In genomic region chr3:49029563-49029884, GRCh38 we compare ENCODE assay signal across 1 cellular context.
TF ChIP-seq lines count a peak whose summit lies in the region.

No MANE protein-coding gene starts in this region.

TF ChIP-seq in GM12878, 131 proteins besides CTCF, POLR2A, EP300 and RAD21:
- TF ChIP-seq NBN (IDR thresholded peaks at IDR 0.05), result no peak
- TF ChIP-seq SPI1 (IDR thresholded peaks at IDR 0.05; ENCODE audit: borderline replicate concordance, insufficient read depth, low read depth, low read length), result no peak
- no peak for TF ChIP-seq CHD1 (IDR thresholded peaks at IDR 0.05; ENCODE audit: low read depth, low read length)
- peak; percentile 42 for TF ChIP-seq E2F8 (IDR thresholded peaks at IDR 0.05; ENCODE audit: low read depth, partially characterized antibody)
- TF ChIP-seq E2F4 (IDR thresholded peaks at IDR 0.05; ENCODE audit: low read depth, low read length), result no peak
- no peak for TF ChIP-seq DPF2 (IDR thresholded peaks at IDR 0.05)
- no peak for TF ChIP-seq ZNF622 (IDR thresholded peaks at IDR 0.05)
- no peak for TF ChIP-seq HDAC6 (IDR thresholded peaks at IDR 0.05; ENCODE audit: unreplicated experiment)
- 0 out of 2 replicates have a peak, but pooled peaks have one; percentile 0 for TF ChIP-seq TBL1XR1 (IDR thresholded peaks at IDR 0.05; ENCODE audit: low read depth, low read length)
- no peak for TF ChIP-seq HSF1 (IDR thresholded peaks at IDR 0.05; ENCODE audit: low read depth, low read length)
- no peak for TF ChIP-seq POLR2AphosphoS5 (IDR thresholded peaks at IDR 0.05; ENCODE audit: low read length)
- TF ChIP-seq NR2C2 (IDR thresholded peaks at IDR 0.05; ENCODE audit: borderline replicate concordance, control insufficient read depth, insufficient read length, low read depth), result no peak
- no peak for TF ChIP-seq HDAC2 (IDR thresholded peaks at IDR 0.05)
